ENCODE assay signal across 1 cellular context in the genomic region with DNA sequence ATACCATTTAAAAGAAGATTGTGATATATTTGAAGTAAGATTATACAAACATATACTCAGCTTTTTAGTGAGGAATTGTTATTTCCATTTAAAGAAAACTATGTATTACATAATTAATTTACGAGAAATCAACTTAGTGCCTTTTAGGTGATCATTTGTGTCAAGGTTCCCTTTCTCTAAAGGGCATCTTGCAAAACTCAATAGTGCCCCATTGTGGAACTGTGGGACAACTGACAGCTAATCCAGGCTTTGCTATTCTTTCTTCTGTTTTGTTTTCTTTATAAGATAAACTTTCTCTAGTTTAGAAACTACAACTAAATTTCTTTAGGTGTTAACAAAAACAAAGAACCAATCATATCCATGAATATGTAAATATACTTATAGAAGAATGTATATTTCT.
TF ChIP-seq lines count a peak whose summit lies in the region.

No MANE protein-coding gene starts in this region.

TF ChIP-seq in Ishikawa, 13 proteins besides CTCF, POLR2A, EP300 and RAD21 (continued from another document):
- TF ChIP-seq, protein P1, sequence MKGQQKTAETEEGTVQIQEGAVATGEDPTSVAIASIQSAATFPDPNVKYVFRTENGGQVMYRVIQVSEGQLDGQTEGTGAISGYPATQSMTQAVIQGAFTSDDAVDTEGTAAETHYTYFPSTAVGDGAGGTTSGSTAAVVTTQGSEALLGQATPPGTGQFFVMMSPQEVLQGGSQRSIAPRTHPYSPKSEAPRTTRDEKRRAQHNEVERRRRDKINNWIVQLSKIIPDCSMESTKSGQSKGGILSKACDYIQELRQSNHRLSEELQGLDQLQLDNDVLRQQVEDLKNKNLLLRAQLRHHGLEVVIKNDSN (IDR thresholded peaks at IDR 0.05) = no peak
- TF ChIP-seq TCF12 (IDR thresholded peaks at IDR 0.05; ENCODE audit: low read depth) (no peak), TEAD4 (IDR thresholded peaks at IDR 0.05) (no peak), TAF1 (IDR thresholded peaks at IDR 0.05; ENCODE audit: low read depth) (no peak)
TF ChIP-seq in Ishikawa: peak in this region for 0.
